Comparison of ENCODE assay signal across 31 cellular contexts in genomic region chr10:102470579-102471546, GRCh38. TPM values are rescaled to one million over a fixed set of nuclear protein-coding genes. Genes with fewer than 3 reads are reported as not detected.
"Had no signal": no experiment of that assay in that cellular context is flagged by ENCODE, and none has a peak within 500 bp of the region (broad histone marks: within the 10 kb centered on the region; RNA-seq: fewer than 3 reads in every experiment).

No MANE protein-coding gene starts in this region.

- H3K4me2 ChIP-seq: hepatocyte, smooth muscle cell had no signal

- FAIRE-seq: keratinocyte, urothelium cell line had no signal

- H3K27me3 ChIP-seq: heart right ventricle, hepatocyte, ovary, right atrium auricular region, right lobe of liver, suprapubic skin, tibial artery, upper lobe of right lung had no signal

- H3K79me2 ChIP-seq: hepatocyte had no signal

- H3K4me3 ChIP-seq: heart right ventricle, hepatocyte, lower lobe of right lung, ovary, right atrium auricular region, right lobe of liver, smooth muscle cell, suprapubic skin, thoracic aorta, tibial artery, upper lobe of right lung had no signal

- H3K4me3 Mint-ChIP-seq: naive B cell; natural killer cell; nephron progenitor cell; stimulated activated naive B cell treated with anti-CD40 and anti-IgM and Interleukin-4, amounts not matched to agents 10 μg/mL and 1 μg/mL and 100 μg/mL, for 72 hours had no signal

- H3K27ac Mint-ChIP-seq: natural killer cell; nephron progenitor cell; progenitor cell of endocrine pancreas; stimulated activated naive B cell treated with anti-CD40 and anti-IgM and Interleukin-4, amounts not matched to agents 10 μg/mL and 1 μg/mL and 100 μg/mL, for 72 hours had no signal

- DNase-seq: heart right ventricle; kidney glomerular epithelial cell; left cardiac atrium; left ventricle myocardium superior; lower lobe of right lung; mammary epithelial cell; mesenchymal stem cell; naive B cell; natural killer cell; nephron progenitor cell; occipital lobe; ovary; right lobe of liver; stimulated activated CD4-positive, alpha-beta T cell treated with anti-CD3 and anti-CD28 coated beads, Interleukin-1b, Interleukin-23, amount 100 ng/mL, for 48 hours; stimulated activated CD4-positive, alpha-beta T cell treated with anti-CD3 and anti-CD28 coated beads, Interleukin-2, amount 100 ng/mL, for 48 hours; stimulated activated naive B cell treated with anti-CD40 and anti-IgM and Interleukin-4, amounts not matched to agents 10 μg/mL and 1 μg/mL and 100 μg/mL, for 72 hours; stimulated activated naive CD8-positive, alpha-beta T cell treated with anti-CD3 and anti-CD28 coated beads, Interleukin-15, Interleukin-2, amounts not matched to agents 100 U/mL and 50 U/mL, for 24 hours; tibial artery; trophoblast cell; upper lobe of right lung had no signal

- H3K4me1 ChIP-seq: right atrium auricular region, tibial artery had no signal

- ATAC-seq: left cardiac atrium; left lobe of liver; left ventricle myocardium superior; lower lobe of right lung; natural killer cell; stimulated activated naive B cell treated with anti-CD40 and anti-IgM and Interleukin-4, amounts not matched to agents 10 μg/mL and 1 μg/mL and 100 μg/mL, for 72 hours; stimulated activated naive CD8-positive, alpha-beta T cell treated with anti-CD3 and anti-CD28 coated beads, Interleukin-15, Interleukin-2, amounts not matched to agents 100 U/mL and 50 U/mL, for 24 hours; upper lobe of right lung had no signal

- H3K36me3 ChIP-seq: ovary, right atrium auricular region, right lobe of liver, thoracic aorta, tibial artery had no signal

- H3K27ac ChIP-seq: hepatocyte, lower lobe of right lung, ovary, right atrium auricular region, right lobe of liver, suprapubic skin, thoracic aorta, tibial artery had no signal

- H3K9me3 ChIP-seq: heart right ventricle, lower lobe of right lung, ovary, right atrium auricular region, right lobe of liver, suprapubic skin, thoracic aorta, tibial artery, upper lobe of right lung had no signal

- H3K36me3 Mint-ChIP-seq: naive B cell, natural killer cell had no signal

- H2AFZ ChIP-seq: hepatocyte had no signal

- H3K9me3 Mint-ChIP-seq: naive B cell; natural killer cell; nephron progenitor cell; stimulated activated naive B cell treated with anti-CD40 and anti-IgM and Interleukin-4, amounts not matched to agents 10 μg/mL and 1 μg/mL and 100 μg/mL, for 72 hours had no signal

- H3K27me3 Mint-ChIP-seq: naive B cell; progenitor cell of endocrine pancreas; stimulated activated naive B cell treated with anti-CD40 and anti-IgM and Interleukin-4, amounts not matched to agents 10 μg/mL and 1 μg/mL and 100 μg/mL, for 72 hours had no signal

RNA-seq across cellular contexts. Expression of gene C10orf95, which starts 19.5 kb away (rescaled TPM):
- total RNA-seq: heart right ventricle, left cardiac atrium, left lobe of liver, left ventricle myocardium superior, occipital lobe, right atrium auricular region, right lobe of liver, skeletal muscle tissue, smooth muscle cell, subcutaneous adipose tissue, thoracic aorta had no signal
- polyA plus RNA-seq: heart right ventricle had no signal
